In the genomic region with DNA sequence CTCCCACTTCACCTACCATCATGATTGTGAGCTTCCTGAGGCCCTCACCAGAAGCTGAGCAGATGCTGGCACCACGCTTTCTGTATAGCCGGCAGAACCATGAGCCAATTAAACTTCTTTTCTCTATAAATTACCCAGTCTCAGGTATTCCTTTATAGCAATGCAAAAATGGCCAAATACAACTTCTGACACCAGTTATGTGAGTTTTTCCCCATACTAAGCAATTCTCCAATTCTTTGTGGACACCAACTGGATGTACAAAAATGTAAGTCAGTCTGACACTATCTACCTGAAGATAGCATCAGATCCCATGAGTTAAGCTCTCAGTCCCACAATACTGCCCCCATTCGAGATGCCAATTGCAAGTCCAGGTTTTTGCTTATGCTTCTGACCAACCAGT, we compare ENCODE assay signal across 27 cellular contexts.
A peak's percentile ranks its signal among the peaks of the same experiment; 100 is the strongest.
DNase-seq lines count a peak whose midpoint lies in the region; ATAC-seq lines count a peak whose summit lies in the region.
"Had no signal": no experiment of that assay in that cellular context is flagged by ENCODE, and none has a peak within 500 bp of the region (broad histone marks: within the 10 kb centered on the region; RNA-seq: fewer than 3 reads in every experiment).

No MANE protein-coding gene starts in this region.

- no peak overlapping the region for H3K4ac ChIP-seq in trophoblast cell (ENCODE audit: low read depth, low read length)

- H2BK5ac ChIP-seq in trophoblast cell (ENCODE audit: low read depth, low read length, poor library complexity): no peak overlapping the region

- H4K8ac ChIP-seq in trophoblast cell (ENCODE audit: low read depth, low read length): no peak overlapping the region

- H3K79me2 ChIP-seq in trophoblast cell (ENCODE audit: control insufficient read depth, insufficient read depth, low read length, poor library complexity): no peaks in the 10 kb centered on the region

- no peak overlapping the region for H3K18ac ChIP-seq in trophoblast cell (ENCODE audit: low read length)

- H3K9ac ChIP-seq in trophoblast cell (ENCODE audit: low read length): no peak overlapping the region
- H3K9ac ChIP-seq: BLaER1; BLaER1 treated with 17β-estradiol and CSF1 and Interleukin-3, amounts not matched to agents 10 nM and 100 nM had no signal

- no peak overlapping the region for H4K91ac ChIP-seq in trophoblast cell (ENCODE audit: low read depth, low read length)

- H2AFZ ChIP-seq in trophoblast cell (ENCODE audit: insufficient read depth, low read length, poor library complexity): no peak overlapping the region

- no peak overlapping the region for H3K4me3 ChIP-seq in trophoblast cell (ENCODE audit: low read depth, low read length)
- H3K4me3 ChIP-seq: A549; BLaER1; BLaER1 treated with 17β-estradiol and CSF1 and Interleukin-3, amounts not matched to agents 10 nM and 100 nM had no signal

- H2BK120ac ChIP-seq in trophoblast cell (ENCODE audit: insufficient read depth, low read length, poor library complexity): no peak overlapping the region

- H3K79me1 ChIP-seq in trophoblast cell (ENCODE audit: low read length): no peaks in the 10 kb centered on the region

- DNase-seq in trophoblast cell: peak; percentile 72 to 94
- DNase-seq: 8988T; ACHN; AML-193; BE2C; C1 segment of cervical spinal cord; Caco-2; Calu3; CD4-positive, alpha-beta memory T cell; CD4-positive, alpha-beta T cell; CD4-positive, CD25-positive, alpha-beta regulatory T cell; CD8-positive, alpha-beta memory T cell; CD8-positive, alpha-beta T cell; COR-L47; DMS 273 treated with DMSO at 0.1 percent for 48 hours; DMS153; DMS53; DMS79; DMS79 treated with DMSO at 0.1 percent for 48 hours; DND-41; EL had no signal

- H3K27ac ChIP-seq in trophoblast cell (ENCODE audit: low read depth, low read length): no peak overlapping the region
- H3K27ac ChIP-seq: 22Rv1; A549; BLaER1; BLaER1 treated with 17β-estradiol and CSF1 and Interleukin-3, amounts not matched to agents 10 nM and 100 nM; C4-2B had no signal

- no peak overlapping the region for H2BK12ac ChIP-seq in trophoblast cell (ENCODE audit: low read length)

- WGBS in trophoblast cell (ENCODE audit: extremely low coverage, insufficient coverage, insufficient read length): no CpG with 5 or more reads among the region's 3 CpGs

- H4K12ac ChIP-seq in trophoblast cell (ENCODE audit: low read depth, low read length): no peak overlapping the region

- H3K36me3 ChIP-seq in trophoblast cell (ENCODE audit: control insufficient read depth in 1 of 2, insufficient read depth in 2 of 2, low read length in 2 of 2): no peaks in the 10 kb centered on the region
- H3K36me3 ChIP-seq: BE2C had no signal

- H3K9me3 ChIP-seq in trophoblast cell (ENCODE audit: insufficient read depth, low read depth, low read length): no peaks in the 10 kb centered on the region
- H3K9me3 ChIP-seq: BE2C, Caco-2 had no signal

- no peak overlapping the region for H3K14ac ChIP-seq in trophoblast cell (ENCODE audit: low read length)

- ATAC-seq in HG03045 (IDR thresholded peaks at IDR 0.05; ENCODE audit: unreplicated experiment): no peak
- ATAC-seq: A549; CD8-positive, alpha-beta T cell had no signal

- H3K4me2 ChIP-seq in trophoblast cell (ENCODE audit: low read length): no peak overlapping the region
- H3K4me2 ChIP-seq: A549; BLaER1; BLaER1 treated with 17β-estradiol and CSF1 and Interleukin-3, amounts not matched to agents 10 nM and 100 nM had no signal

- H3K23ac ChIP-seq in trophoblast cell (ENCODE audit: low read length): no peak overlapping the region

- no peak overlapping the region for H2AK5ac ChIP-seq in trophoblast cell (ENCODE audit: low read length)

- no peaks in the 10 kb centered on the region for H3K27me3 ChIP-seq in trophoblast cell (ENCODE audit: insufficient read depth, low read length)
- H3K27me3 ChIP-seq: BE2C; BLaER1; BLaER1 treated with 17β-estradiol and CSF1 and Interleukin-3, amounts not matched to agents 10 nM and 100 nM had no signal

- no peaks in the 10 kb centered on the region for H3K4me1 ChIP-seq in trophoblast cell (ENCODE audit: control insufficient read depth in 1 of 2, insufficient read depth in 2 of 2, low read length in 2 of 2)
- H3K4me1 ChIP-seq: A549, BE2C, Caco-2 had no signal
